ENCODE assay signal across 12 cellular contexts in the genomic region with DNA sequence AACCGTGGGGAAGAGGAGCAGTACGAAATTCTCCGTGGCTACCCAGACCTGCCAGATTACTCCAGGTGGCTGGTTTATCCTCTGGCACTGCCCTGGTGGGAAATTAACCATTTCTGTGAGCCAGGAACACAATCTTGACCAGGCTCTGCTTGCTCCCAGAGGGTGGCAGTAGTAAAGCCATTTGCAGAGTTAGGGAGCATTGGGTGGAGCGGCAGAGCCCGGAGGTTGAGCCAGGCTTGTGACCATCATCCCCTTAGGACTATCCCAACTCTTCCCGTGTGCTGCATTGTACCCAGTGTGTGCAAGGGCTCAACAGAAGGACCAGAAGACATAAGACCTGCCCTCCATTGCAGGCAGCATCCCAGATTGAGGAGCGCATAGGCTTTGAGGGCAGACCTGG. TPM values are rescaled to one million over a fixed set of nuclear protein-coding genes. Genes with fewer than 3 reads are reported as not detected.
DNase-seq lines count a peak whose midpoint lies in the region; ATAC-seq and TF ChIP-seq lines count a peak whose summit lies in the region.
"Had no signal": no experiment of that assay in that cellular context is flagged by ENCODE, and none has a peak within 500 bp of the region (broad histone marks: within the 10 kb centered on the region; RNA-seq: fewer than 3 reads in every experiment).

No MANE protein-coding gene starts in this region.

- no peak overlapping the region for H3K4me3 ChIP-seq in WERI-Rb-1 (ENCODE audit: low read depth, low read length)
- no peak overlapping the region for H3K4me3 ChIP-seq in vagina

- ATAC-seq in GM21786 (IDR thresholded peaks at IDR 0.05; ENCODE audit: unreplicated experiment): no peak

- H3K27me3 ChIP-seq in WERI-Rb-1 (ENCODE audit: insufficient read depth, low read depth, severe bottlenecking) (no peaks in the 10 kb centered on the region), vagina (no peaks in the 10 kb centered on the region)

- TF ChIP-seq CTCF in AG09319 (IDR thresholded peaks at IDR 0.05; ENCODE audit: low read depth, low read length) (peak; percentile 27), HFFc6 (IDR thresholded peaks at IDR 0.05) (peak; percentile 53), WERI-Rb-1 (IDR thresholded peaks at IDR 0.05; ENCODE audit: low read depth, low read length) (peak; percentile 42), vagina (IDR thresholded peaks at IDR 0.05) (no peak)

- H3K9me3 ChIP-seq in WERI-Rb-1 (ENCODE audit: severe bottlenecking) (no peaks in the 10 kb centered on the region), vagina (no peaks in the 10 kb centered on the region)

- H3K36me3 Mint-ChIP-seq in HFFc6 (ENCODE audit: low read depth): no peaks in the 10 kb centered on the region

- TF ChIP-seq POLR2A in vagina (IDR thresholded peaks at IDR 0.05): no peak

- H3K27ac Mint-ChIP-seq in HFFc6: no peak overlapping the region

- DNase-seq in AG09319 (ENCODE audit: extremely low read depth, low read depth) (no peak), HFFc6 (peak; percentile 29), WERI-Rb-1 (peak; percentile 17), iPS DF 19.7 (ENCODE audit: low read depth, low spot score) (peak; percentile 40), NCI-H510A (lab: John Stamatoyannopoulos, UW) (no peak), inferior parietal cortex (ENCODE audit: extremely low spot score) (no peak), vagina (ENCODE audit: extremely low spot score in 2 of 2) (no peak)
- DNase-seq: activated naive CD4-positive, alpha-beta T cell; DMS53; KBM-7 had no signal

- H3K4me1 ChIP-seq in vagina: no peaks in the 10 kb centered on the region

- no peaks in the 10 kb centered on the region for H3K9me3 Mint-ChIP-seq in HFFc6

- intact Hi-C loops in vagina (cut with DNase I): no loop called here

- no peak overlapping the region for H3K27ac ChIP-seq in WERI-Rb-1
- no peak overlapping the region for H3K27ac ChIP-seq in vagina
- H3K27ac ChIP-seq: VCaP had no signal

- H3K36me3 ChIP-seq in WERI-Rb-1 (no peaks in the 10 kb centered on the region), vagina (no peaks in the 10 kb centered on the region)

- peaks cover 6% of the 10 kb centered on the region; the same call in 1 of the 2 replicates for H3K4me1 Mint-ChIP-seq in HFFc6 (ENCODE audit: low read depth)

- H3K27me3 Mint-ChIP-seq in HFFc6 (ENCODE audit: insufficient read depth): peaks cover 4% of the 10 kb centered on the region; the same call in 1 of the 2 replicates

- no peak overlapping the region for H3K4me3 Mint-ChIP-seq in HFFc6

RNA-seq across cellular contexts. Expression of a gene that starts 5.3 kb away (rescaled TPM):
- not detected for total RNA-seq in HFFc6 (2021; fragmentation: NEBNext Ultra II Directional; extraction: Animal tissue kit (Norgen Biotek cat#: 25700))
- not detected for total RNA-seq in vagina

RNA-seq across cellular contexts. Expression of a gene that starts 56.6 kb away (rescaled TPM):
- total RNA-seq in HFFc6 (2021; fragmentation: NEBNext Ultra II Directional; extraction: Animal tissue kit (Norgen Biotek cat#: 25700)): not detected
- total RNA-seq in vagina: 0.25 TPM

Comparison
In these comparisons a context has a peak if more than half of its experiments do, and no peak if none do; other contexts are left out.
1. DNase-seq: peak in HFFc6 (single experiment), WERI-Rb-1 (single experiment) and iPS DF 19.7 (single experiment); none in AG09319 (single experiment), NCI-H510A (single experiment), inferior parietal cortex (single experiment) and vagina (0 of 2).
2. CTCF ChIP-seq: peak in AG09319 (single experiment), HFFc6 (single experiment) and WERI-Rb-1 (single experiment); none in vagina (0 of 3).